8 cellular contexts compared by ENCODE assay signal in the genomic region with DNA sequence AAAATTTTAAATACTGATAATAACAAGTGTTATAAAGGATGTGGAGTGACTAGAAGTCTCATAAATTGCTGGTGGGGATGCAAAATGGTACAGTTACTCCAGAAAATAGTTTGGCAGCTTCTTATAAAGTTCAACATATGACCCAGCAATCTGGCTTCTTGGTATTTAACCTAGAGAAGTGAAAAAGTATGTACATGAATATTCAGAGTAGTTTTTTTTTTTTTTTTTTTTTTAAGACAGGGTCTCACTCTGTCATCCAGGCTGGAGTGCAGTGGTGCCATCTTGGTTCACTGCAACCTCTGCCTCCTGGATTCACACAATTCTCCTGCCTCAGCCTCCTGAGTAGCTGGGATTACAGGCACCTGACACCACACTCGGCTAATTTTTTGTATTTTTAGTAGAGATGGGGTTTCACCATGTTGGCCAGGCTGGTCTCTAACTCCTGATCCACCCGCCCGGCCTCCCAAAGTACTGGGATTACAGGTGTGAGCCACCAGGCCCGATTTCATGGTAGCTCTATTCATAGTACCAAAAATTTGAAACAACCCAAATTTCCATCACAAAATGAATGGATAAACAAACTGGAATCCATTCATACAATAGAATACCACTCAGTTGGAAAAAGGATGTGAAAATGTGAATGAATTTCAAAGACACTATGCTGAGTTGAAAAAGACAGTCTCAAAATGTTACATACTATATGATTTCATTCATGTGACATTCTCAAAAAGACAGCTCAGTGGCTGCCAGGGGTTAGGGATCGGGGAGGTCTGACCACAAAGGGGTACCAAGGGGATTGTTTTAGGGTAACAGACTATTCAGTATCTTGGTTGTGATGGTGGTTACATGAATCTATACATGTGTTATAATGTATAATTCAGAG. TPM values are rescaled to one million over a fixed set of nuclear protein-coding genes. Genes with fewer than 3 reads are reported as not detected.
"Had no signal": no experiment of that assay in that cellular context is flagged by ENCODE, and none has a peak within 500 bp of the region (broad histone marks: within the 10 kb centered on the region; RNA-seq: fewer than 3 reads in every experiment).

No MANE protein-coding gene starts in this region.

- DNase-seq: H9, HFFc6 had no signal

- H3K4me1 Mint-ChIP-seq: GM23338, H9 had no signal

- H3K27ac ChIP-seq: HL-60 had no signal

- H3K9me3 Mint-ChIP-seq: GM23338, H9, HFFc6 had no signal

- H3K4me3 ChIP-seq: GM23338 had no signal

- ATAC-seq: GM23338, HCT116 had no signal

- H3K4me3 Mint-ChIP-seq: GM23338, H9, HFFc6, IgD-negative memory B cell had no signal

- H3K27me3 Mint-ChIP-seq: IgD-negative memory B cell had no signal

- H3K27ac Mint-ChIP-seq: GM23338, H9, HFFc6, IgD-negative memory B cell had no signal

RNA-seq across cellular contexts. Expression of a gene that starts 24.2 kb away (rescaled TPM):
- total RNA-seq: GM23338, H1, H9, HepG2, HFFc6 had no signal
- polyA plus RNA-seq: GM23338, H1, HepG2, IgD-negative memory B cell had no signal

RNA-seq across cellular contexts. Expression of a gene that starts 27.8 kb away (rescaled TPM):
- total RNA-seq: HepG2 had no signal
- polyA plus RNA-seq: HepG2, IgD-negative memory B cell had no signal
